11 cellular contexts compared by ENCODE assay signal in the genomic region with DNA sequence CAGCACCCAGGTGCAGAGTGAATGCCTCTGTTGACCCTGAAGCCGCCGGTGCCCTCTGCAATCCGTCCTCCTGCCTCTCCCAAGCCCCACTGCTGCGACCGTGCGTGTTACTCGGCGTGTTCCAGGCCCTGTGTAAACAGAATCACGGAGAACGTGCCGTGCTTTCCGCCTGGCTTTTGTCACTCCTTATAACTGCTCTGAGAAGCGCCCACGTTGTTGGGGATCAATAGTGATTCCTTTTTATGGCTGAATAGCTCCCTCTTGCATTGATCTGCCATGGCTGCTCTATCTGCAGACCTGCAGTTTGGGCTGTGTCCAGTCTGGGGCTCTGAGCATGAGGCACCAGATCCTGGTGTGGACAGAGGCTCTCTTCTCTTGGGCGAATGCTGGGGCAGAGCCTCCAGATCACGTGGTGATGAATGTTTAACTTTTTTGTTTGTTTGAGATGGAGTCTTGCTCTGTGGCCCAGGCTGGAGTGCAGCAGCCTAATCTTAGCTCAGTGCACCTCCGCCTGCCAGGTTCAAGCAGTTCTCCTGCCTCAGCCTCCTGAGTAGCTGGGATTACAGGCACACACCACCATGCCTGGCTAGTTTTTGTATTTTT. TPM values are rescaled to one million over a fixed set of nuclear protein-coding genes. Genes with fewer than 3 reads are reported as not detected.
DNase-seq lines count a peak whose midpoint lies in the region; ATAC-seq lines count a peak whose summit lies in the region.
"Had no signal": no experiment of that assay in that cellular context is flagged by ENCODE, and none has a peak within 500 bp of the region (broad histone marks: within the 10 kb centered on the region; RNA-seq: fewer than 3 reads in every experiment).

No MANE protein-coding gene starts in this region.

- DNase-seq in AG20443 (ENCODE audit: low spot score) (peak; percentile 46), HCEC 1CT (peak; percentile 33), SHP77 (lab: John Stamatoyannopoulos, UW) (no peak), mesendoderm (no peak)
- no peak for DNase-seq in naive thymus-derived CD4-positive, alpha-beta T cell
- no peak for DNase-seq in stimulated activated CD4-positive, alpha-beta T cell treated with anti-CD3 and anti-CD28 coated beads, Interleukin-12 subunit alpha, Interleukin-12 subunit beta, amount 100 ng/mL, for 4 hours
- DNase-seq: DMS153, head of caudate nucleus, MM.1S had no signal

- no peak overlapping the region for H3K4me2 ChIP-seq in mesendoderm (ENCODE audit: low read length)

- no peaks in the 10 kb centered on the region for H3K36me3 ChIP-seq in ectodermal cell (ENCODE audit: control insufficient read depth, insufficient read depth, low read length)
- no peaks in the 10 kb centered on the region for H3K36me3 ChIP-seq in naive thymus-derived CD4-positive, alpha-beta T cell (ENCODE audit: control insufficient read depth in 2 of 3, insufficient read depth in 3 of 3, low read length in 3 of 3)
- no peaks in the 10 kb centered on the region for H3K36me3 ChIP-seq in mesendoderm (ENCODE audit: control insufficient read depth, insufficient read depth, low read length)

- CTCF ChIA-PET in naive thymus-derived CD4-positive, alpha-beta T cell (lab: Charles Lee), result no interaction called here

- H3K23ac ChIP-seq in mesendoderm (ENCODE audit: low read length), result no peak overlapping the region

- no peaks in the 10 kb centered on the region for H3K27me3 ChIP-seq in ectodermal cell (ENCODE audit: control insufficient read depth, insufficient read depth, low read length, poor library complexity, severe bottlenecking)
- H3K27me3 ChIP-seq in naive thymus-derived CD4-positive, alpha-beta T cell (ENCODE audit: control insufficient read depth in 2 of 2, insufficient read depth in 2 of 2, low read length in 2 of 2), result no peaks in the 10 kb centered on the region
- no peaks in the 10 kb centered on the region for H3K27me3 ChIP-seq in mesendoderm (ENCODE audit: insufficient read depth, low read length, poor library complexity)

- 89 to 91% methylated on average over 17 of the region's 17 CpGs for WGBS in ectodermal cell, 2 experiments
- no CpG with 5 or more reads among the region's 17 CpGs for WGBS in mesendoderm (ENCODE audit: extremely low coverage, insufficient coverage, low lambda C conversion rate)

- no peak overlapping the region for H2BK120ac ChIP-seq in mesendoderm (ENCODE audit: low read depth, low read length)

- no peaks in the 10 kb centered on the region for H3K4me1 Mint-ChIP-seq in naive thymus-derived CD4-positive, alpha-beta T cell

- H2BK15ac ChIP-seq in mesendoderm (replicated peaks; ENCODE audit: low read depth), result no peak overlapping the region

- no peak overlapping the region for H3K4ac ChIP-seq in mesendoderm (ENCODE audit: low read depth, low read length)

- H3K9me3 Mint-ChIP-seq in naive thymus-derived CD4-positive, alpha-beta T cell, result peaks cover 0 to 17% (median 3%) of the 10 kb centered on the region in 11 donors

- H3K4me3 Mint-ChIP-seq in naive thymus-derived CD4-positive, alpha-beta T cell, result no peak overlapping the region

- H4K5ac ChIP-seq in mesendoderm (ENCODE audit: low read length), result no peak overlapping the region

- POLR2A ChIA-PET in naive thymus-derived CD4-positive, alpha-beta T cell (lab: Charles Lee), result no interaction called here

- H3K4me1 ChIP-seq in ectodermal cell (ENCODE audit: control insufficient read depth, insufficient read depth, low read length) (no peaks in the 10 kb centered on the region), mesendoderm (ENCODE audit: control insufficient read depth, low read depth, low read length) (no peaks in the 10 kb centered on the region)
- H3K4me1 ChIP-seq in naive thymus-derived CD4-positive, alpha-beta T cell (ENCODE audit: control insufficient read depth in 2 of 2, insufficient read depth in 2 of 2, low read length in 2 of 2), result no peaks in the 10 kb centered on the region

- H3K56ac ChIP-seq in mesendoderm (ENCODE audit: low read length), result no peak overlapping the region

- H3K18ac ChIP-seq in mesendoderm (ENCODE audit: low read length), result no peak overlapping the region

- H2AK5ac ChIP-seq in mesendoderm (ENCODE audit: low read length), result no peak overlapping the region

- H3K27ac ChIP-seq in ectodermal cell (ENCODE audit: insufficient read depth, low read depth, low read length, poor library complexity, severe bottlenecking) (peak overlapping the region; percentile 16), mesendoderm (ENCODE audit: low read depth, low read length) (no peak overlapping the region)
- no peak overlapping the region for H3K27ac ChIP-seq in naive thymus-derived CD4-positive, alpha-beta T cell (ENCODE audit: low read depth, low read length)

- peaks cover 2 to 12% (median 6%) of the 10 kb centered on the region in 5 donors for H3K36me3 Mint-ChIP-seq in naive thymus-derived CD4-positive, alpha-beta T cell

- H2BK5ac ChIP-seq in mesendoderm (ENCODE audit: low read length), result no peak overlapping the region

- intact Hi-C loops in naive thymus-derived CD4-positive, alpha-beta T cell (cut with micrococcal nuclease), result no loop called here

- H3K4me3 ChIP-seq in ectodermal cell (ENCODE audit: insufficient read depth, low read depth, low read length) (no peak overlapping the region), mesendoderm (ENCODE audit: low read length) (no peak overlapping the region)
- no peak overlapping the region for H3K4me3 ChIP-seq in naive thymus-derived CD4-positive, alpha-beta T cell (ENCODE audit: low read length)

- H3K27me3 Mint-ChIP-seq in naive thymus-derived CD4-positive, alpha-beta T cell, result no peaks in the 10 kb centered on the region

- no peak overlapping the region for H3K9ac ChIP-seq in mesendoderm (ENCODE audit: low read length)

- no peak overlapping the region for H3K27ac Mint-ChIP-seq in naive thymus-derived CD4-positive, alpha-beta T cell

- peak; percentile 27 for ATAC-seq in naive thymus-derived CD4-positive, alpha-beta T cell
- ATAC-seq in GM18909 (IDR thresholded peaks at IDR 0.05; ENCODE audit: poor library complexity, unreplicated experiment), result no peak

- no peak overlapping the region for H4K8ac ChIP-seq in mesendoderm (ENCODE audit: low read depth, low read length)

- no peaks in the 10 kb centered on the region for H3K9me3 ChIP-seq in ectodermal cell (ENCODE audit: control insufficient read depth, low read length)
- H3K9me3 ChIP-seq in naive thymus-derived CD4-positive, alpha-beta T cell (ENCODE audit: control insufficient read depth in 2 of 3, low read length in 3 of 3), result no peaks in the 10 kb centered on the region

- no peaks in the 10 kb centered on the region for H3K79me2 ChIP-seq in mesendoderm (ENCODE audit: control insufficient read depth, insufficient read depth, low read length)

- H3K79me1 ChIP-seq in mesendoderm (ENCODE audit: low read length), result no peaks in the 10 kb centered on the region

RNA-seq across cellular contexts. Expression of a gene that starts 15.8 kb away (rescaled TPM):
- polyA plus RNA-seq in ectodermal cell (2013, experiment 1 of 4), result 1.1 TPM
- 1.3 TPM for polyA plus RNA-seq in ectodermal cell (2013, experiment 2 of 4)
- polyA plus RNA-seq in ectodermal cell (2013, experiment 3 of 4), result 0.53 TPM
- 1.2 TPM for polyA plus RNA-seq in ectodermal cell (2013, experiment 4 of 4)
- total RNA-seq in naive thymus-derived CD4-positive, alpha-beta T cell, result 1 to 10 TPM in 3 of 5 experiments, under 1 TPM in 2; 0.12 to 2.0 (median 1.5) TPM
- polyA plus RNA-seq in naive thymus-derived CD4-positive, alpha-beta T cell, result under 1 TPM in 1 of 2 donors, not detected in 1; 0.37 TPM
- polyA plus RNA-seq in mesendoderm (2013, experiment 1 of 2), result 0.93 TPM
- 1.2 TPM for polyA plus RNA-seq in mesendoderm (2013, experiment 2 of 2)

RNA-seq across cellular contexts. Expression of a gene that starts 53.0 kb away (rescaled TPM):
- polyA plus RNA-seq in ectodermal cell (2013, experiment 1 of 4), result 28.3 TPM
- 26.8 TPM for polyA plus RNA-seq in ectodermal cell (2013, experiment 2 of 4)
- polyA plus RNA-seq in ectodermal cell (2013, experiment 3 of 4), result 15.7 TPM
- 18.8 TPM for polyA plus RNA-seq in ectodermal cell (2013, experiment 4 of 4)
- 10 to 100 TPM; 21.4 to 31.9 (median 23.4) TPM for total RNA-seq in naive thymus-derived CD4-positive, alpha-beta T cell
- 10 to 100 TPM in 1 of 2 donors, 1 to 10 TPM in 1; 6.8 to 12.5 TPM for polyA plus RNA-seq in naive thymus-derived CD4-positive, alpha-beta T cell
- 12.4 TPM for polyA plus RNA-seq in mesendoderm (2013, experiment 1 of 2)
- 12.0 TPM for polyA plus RNA-seq in mesendoderm (2013, experiment 2 of 2)

Comparison
In these comparisons a context has a peak if more than half of its experiments do, and no peak if none do; other contexts are left out.
1. DNase-seq: peak in AG20443 (single experiment) and HCEC 1CT (single experiment); none in naive thymus-derived CD4-positive, alpha-beta T cell (0 of 9), SHP77 (0 of 2), mesendoderm (single experiment) and stimulated activated CD4-positive, alpha-beta T cell treated with anti-CD3 and anti-CD28 coated beads, Interleukin-12 subunit alpha, Interleukin-12 subunit beta, amount 100 ng/mL, for 4 hours (single experiment).